In the genomic region with DNA sequence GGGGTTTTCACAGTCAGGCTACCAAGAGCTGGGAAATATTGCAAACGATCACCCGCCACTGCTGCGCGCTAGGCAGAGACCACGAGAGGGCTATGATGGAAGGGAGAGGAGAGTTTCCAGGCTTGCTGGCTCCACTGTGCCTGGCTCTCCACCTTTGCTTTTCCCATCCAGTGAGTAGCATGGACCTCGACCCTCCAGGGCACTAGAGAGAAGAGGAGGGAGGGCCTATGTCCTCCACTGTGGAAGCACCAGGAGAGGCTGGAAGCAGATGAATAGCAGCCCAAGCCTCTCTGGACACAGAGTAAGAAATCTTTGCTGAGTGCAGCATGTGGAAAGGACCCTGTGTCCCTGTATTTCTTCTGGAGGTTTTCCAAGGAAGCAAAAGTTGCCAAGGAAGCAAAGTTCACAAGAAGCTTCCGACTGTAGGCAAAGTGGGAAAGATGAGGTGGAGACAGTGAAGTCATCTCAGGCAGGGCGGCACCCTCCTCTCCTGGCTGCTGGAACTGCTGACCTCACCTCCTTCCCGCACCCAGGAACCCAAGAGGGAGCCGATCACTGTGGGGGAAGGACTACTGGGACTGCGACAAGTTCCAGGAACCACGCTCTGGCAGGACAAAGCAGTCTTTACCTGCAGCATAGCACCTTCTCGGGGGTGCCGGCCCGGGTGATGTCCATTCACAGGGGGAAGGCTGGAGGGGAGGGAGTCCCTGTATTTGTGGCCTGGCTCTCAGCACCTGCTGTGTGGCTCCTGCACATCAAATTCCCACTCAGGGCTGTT, we compare ENCODE assay signal across 1 cellular context.
TF ChIP-seq lines count a peak whose summit lies in the region.

No MANE protein-coding gene starts in this region.

TF ChIP-seq in H1, 55 proteins besides CTCF, POLR2A, EP300 and RAD21 (continued from another document):
- TF ChIP-seq, protein P1, sequence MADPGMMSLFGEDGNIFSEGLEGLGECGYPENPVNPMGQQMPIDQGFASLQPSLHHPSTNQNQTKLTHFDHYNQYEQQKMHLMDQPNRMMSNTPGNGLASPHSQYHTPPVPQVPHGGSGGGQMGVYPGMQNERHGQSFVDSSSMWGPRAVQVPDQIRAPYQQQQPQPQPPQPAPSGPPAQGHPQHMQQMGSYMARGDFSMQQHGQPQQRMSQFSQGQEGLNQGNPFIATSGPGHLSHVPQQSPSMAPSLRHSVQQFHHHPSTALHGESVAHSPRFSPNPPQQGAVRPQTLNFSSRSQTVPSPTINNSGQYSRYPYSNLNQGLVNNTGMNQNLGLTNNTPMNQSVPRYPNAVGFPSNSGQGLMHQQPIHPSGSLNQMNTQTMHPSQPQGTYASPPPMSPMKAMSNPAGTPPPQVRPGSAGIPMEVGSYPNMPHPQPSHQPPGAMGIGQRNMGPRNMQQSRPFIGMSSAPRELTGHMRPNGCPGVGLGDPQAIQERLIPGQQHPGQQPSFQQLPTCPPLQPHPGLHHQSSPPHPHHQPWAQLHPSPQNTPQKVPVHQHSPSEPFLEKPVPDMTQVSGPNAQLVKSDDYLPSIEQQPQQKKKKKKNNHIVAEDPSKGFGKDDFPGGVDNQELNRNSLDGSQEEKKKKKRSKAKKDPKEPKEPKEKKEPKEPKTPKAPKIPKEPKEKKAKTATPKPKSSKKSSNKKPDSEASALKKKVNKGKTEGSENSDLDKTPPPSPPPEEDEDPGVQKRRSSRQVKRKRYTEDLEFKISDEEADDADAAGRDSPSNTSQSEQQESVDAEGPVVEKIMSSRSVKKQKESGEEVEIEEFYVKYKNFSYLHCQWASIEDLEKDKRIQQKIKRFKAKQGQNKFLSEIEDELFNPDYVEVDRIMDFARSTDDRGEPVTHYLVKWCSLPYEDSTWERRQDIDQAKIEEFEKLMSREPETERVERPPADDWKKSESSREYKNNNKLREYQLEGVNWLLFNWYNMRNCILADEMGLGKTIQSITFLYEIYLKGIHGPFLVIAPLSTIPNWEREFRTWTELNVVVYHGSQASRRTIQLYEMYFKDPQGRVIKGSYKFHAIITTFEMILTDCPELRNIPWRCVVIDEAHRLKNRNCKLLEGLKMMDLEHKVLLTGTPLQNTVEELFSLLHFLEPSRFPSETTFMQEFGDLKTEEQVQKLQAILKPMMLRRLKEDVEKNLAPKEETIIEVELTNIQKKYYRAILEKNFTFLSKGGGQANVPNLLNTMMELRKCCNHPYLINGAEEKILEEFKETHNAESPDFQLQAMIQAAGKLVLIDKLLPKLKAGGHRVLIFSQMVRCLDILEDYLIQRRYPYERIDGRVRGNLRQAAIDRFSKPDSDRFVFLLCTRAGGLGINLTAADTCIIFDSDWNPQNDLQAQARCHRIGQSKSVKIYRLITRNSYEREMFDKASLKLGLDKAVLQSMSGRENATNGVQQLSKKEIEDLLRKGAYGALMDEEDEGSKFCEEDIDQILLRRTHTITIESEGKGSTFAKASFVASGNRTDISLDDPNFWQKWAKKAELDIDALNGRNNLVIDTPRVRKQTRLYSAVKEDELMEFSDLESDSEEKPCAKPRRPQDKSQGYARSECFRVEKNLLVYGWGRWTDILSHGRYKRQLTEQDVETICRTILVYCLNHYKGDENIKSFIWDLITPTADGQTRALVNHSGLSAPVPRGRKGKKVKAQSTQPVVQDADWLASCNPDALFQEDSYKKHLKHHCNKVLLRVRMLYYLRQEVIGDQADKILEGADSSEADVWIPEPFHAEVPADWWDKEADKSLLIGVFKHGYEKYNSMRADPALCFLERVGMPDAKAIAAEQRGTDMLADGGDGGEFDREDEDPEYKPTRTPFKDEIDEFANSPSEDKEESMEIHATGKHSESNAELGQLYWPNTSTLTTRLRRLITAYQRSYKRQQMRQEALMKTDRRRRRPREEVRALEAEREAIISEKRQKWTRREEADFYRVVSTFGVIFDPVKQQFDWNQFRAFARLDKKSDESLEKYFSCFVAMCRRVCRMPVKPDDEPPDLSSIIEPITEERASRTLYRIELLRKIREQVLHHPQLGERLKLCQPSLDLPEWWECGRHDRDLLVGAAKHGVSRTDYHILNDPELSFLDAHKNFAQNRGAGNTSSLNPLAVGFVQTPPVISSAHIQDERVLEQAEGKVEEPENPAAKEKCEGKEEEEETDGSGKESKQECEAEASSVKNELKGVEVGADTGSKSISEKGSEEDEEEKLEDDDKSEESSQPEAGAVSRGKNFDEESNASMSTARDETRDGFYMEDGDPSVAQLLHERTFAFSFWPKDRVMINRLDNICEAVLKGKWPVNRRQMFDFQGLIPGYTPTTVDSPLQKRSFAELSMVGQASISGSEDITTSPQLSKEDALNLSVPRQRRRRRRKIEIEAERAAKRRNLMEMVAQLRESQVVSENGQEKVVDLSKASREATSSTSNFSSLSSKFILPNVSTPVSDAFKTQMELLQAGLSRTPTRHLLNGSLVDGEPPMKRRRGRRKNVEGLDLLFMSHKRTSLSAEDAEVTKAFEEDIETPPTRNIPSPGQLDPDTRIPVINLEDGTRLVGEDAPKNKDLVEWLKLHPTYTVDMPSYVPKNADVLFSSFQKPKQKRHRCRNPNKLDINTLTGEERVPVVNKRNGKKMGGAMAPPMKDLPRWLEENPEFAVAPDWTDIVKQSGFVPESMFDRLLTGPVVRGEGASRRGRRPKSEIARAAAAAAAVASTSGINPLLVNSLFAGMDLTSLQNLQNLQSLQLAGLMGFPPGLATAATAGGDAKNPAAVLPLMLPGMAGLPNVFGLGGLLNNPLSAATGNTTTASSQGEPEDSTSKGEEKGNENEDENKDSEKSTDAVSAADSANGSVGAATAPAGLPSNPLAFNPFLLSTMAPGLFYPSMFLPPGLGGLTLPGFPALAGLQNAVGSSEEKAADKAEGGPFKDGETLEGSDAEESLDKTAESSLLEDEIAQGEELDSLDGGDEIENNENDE (IDR thresholded peaks at IDR 0.05; ENCODE audit: insufficient replicate concordance, low read length): no peak
- TF ChIP-seq SIRT6 (IDR thresholded peaks at IDR 0.05; ENCODE audit: low read length): no peak
- no peak for TF ChIP-seq KDM1A (IDR thresholded peaks at IDR 0.05; ENCODE audit: borderline replicate concordance, low read length)
- no peak for TF ChIP-seq EGR1 (IDR thresholded peaks at IDR 0.05; ENCODE audit: borderline replicate concordance, low read depth, low read length)
- TF ChIP-seq CEBPB (IDR thresholded peaks at IDR 0.05; ENCODE audit: low read depth, low read length): no peak
- TF ChIP-seq SP1 (IDR thresholded peaks at IDR 0.05; ENCODE audit: low read depth, low read length): no peak
